In the genomic region with DNA sequence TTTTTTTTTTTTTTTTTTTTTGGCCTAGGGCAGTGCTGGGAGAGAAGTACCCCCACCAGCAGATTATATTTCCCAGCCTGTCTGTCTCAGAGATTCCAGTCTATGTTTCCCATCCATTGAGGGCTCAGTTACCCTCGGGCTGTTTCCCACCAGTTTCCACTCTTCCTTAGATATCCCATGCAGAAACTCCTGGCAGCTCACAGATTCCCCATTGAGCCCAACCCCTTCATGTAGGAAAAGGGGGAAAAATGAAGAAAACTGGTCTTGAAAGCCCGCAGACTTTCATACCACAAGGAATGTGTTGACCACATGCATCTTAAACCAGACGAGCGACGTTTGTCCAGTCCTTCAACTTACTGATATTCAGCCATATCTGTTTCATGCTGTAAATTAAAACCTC, we compare ENCODE assay signal across 1 cellular context.
TF ChIP-seq lines count a peak whose summit lies in the region.

No MANE protein-coding gene starts in this region.

TF ChIP-seq in WTC11, 78 proteins besides CTCF, POLR2A, EP300 and RAD21 (continued from another document):
- TF ChIP-seq, protein P1, sequence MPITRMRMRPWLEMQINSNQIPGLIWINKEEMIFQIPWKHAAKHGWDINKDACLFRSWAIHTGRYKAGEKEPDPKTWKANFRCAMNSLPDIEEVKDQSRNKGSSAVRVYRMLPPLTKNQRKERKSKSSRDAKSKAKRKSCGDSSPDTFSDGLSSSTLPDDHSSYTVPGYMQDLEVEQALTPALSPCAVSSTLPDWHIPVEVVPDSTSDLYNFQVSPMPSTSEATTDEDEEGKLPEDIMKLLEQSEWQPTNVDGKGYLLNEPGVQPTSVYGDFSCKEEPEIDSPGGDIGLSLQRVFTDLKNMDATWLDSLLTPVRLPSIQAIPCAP (CRISPR knock-in tag; IDR thresholded peaks at IDR 0.05): no peak
- TF ChIP-seq, protein P2, sequence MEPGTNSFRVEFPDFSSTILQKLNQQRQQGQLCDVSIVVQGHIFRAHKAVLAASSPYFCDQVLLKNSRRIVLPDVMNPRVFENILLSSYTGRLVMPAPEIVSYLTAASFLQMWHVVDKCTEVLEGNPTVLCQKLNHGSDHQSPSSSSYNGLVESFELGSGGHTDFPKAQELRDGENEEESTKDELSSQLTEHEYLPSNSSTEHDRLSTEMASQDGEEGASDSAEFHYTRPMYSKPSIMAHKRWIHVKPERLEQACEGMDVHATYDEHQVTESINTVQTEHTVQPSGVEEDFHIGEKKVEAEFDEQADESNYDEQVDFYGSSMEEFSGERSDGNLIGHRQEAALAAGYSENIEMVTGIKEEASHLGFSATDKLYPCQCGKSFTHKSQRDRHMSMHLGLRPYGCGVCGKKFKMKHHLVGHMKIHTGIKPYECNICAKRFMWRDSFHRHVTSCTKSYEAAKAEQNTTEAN (CRISPR knock-in tag; IDR thresholded peaks at IDR 0.05): no peak
- TF ChIP-seq ZNF232 (CRISPR knock-in tag; IDR thresholded peaks at IDR 0.05): no peak
- TF ChIP-seq TCF7 (CRISPR knock-in tag; IDR thresholded peaks at IDR 0.05; ENCODE audit: low read depth): no peak
- no peak for TF ChIP-seq CBFB (CRISPR knock-in tag; IDR thresholded peaks at IDR 0.05; ENCODE audit: low read depth)
- no peak for TF ChIP-seq ZNF396 (CRISPR knock-in tag; IDR thresholded peaks at IDR 0.05; ENCODE audit: borderline replicate concordance)
